In the genomic region with DNA sequence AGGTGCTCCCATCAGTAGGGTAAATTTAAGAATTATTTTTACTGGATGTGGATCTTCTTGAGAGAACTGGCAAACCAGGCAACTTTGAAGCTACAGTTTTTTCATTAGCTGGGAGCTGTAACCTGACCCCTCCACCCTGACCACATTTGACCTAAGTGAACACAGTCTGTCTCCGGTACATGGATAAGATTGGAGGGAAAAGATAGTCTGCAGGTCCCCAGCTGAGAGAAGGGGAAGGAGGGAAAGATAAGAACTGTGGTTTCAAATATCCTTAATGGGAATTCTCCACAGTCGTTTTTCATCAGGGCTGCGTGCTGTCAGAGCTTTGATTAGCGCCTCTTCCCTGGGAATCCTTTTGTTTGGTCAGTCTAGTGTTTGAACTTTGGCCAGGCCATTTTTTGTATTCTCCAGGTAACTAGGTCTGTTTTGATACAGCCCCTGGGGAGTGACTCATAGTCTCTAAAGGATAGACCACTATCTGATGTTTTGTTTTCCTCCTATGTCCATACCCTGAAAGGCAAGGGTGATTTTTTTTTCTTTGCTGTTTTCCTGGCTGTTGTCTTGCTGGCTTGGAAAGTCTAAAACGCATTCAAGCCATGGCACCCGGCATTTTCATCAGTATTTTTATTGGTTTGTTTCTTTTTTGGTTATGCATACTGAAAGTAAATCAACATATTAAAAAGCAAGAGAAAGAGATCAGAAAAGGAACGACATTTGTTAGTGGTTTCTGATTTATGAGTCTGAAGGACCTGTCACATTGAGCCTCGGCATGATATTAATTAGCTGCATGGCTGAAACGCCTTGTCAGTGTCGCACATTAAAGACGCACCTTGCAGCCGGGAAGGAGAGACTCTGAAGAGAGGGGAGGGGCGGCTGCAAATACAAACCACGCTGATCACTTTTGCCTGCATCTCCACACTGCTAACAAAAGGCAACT, we compare ENCODE assay signal across 1 cellular context.
TF ChIP-seq lines count a peak whose summit lies in the region.

No MANE protein-coding gene starts in this region.

TF ChIP-seq in HepG2, 621 proteins besides CTCF, POLR2A, EP300 and RAD21 (continued from another document and continues in another):
- no peak for TF ChIP-seq ZNF530 (CRISPR knock-in tag; IDR thresholded peaks at IDR 0.05; ENCODE audit: low read depth)
- TF ChIP-seq GABPB1 (CRISPR knock-in tag; IDR thresholded peaks at IDR 0.05), result peak; percentile 40; the same call in 1 of the 2 replicates
- peak; percentile 63; the same call in 1 of the 2 replicates for TF ChIP-seq REPIN1 (CRISPR knock-in tag; IDR thresholded peaks at IDR 0.05; ENCODE audit: borderline replicate concordance, low read depth)
- TF ChIP-seq, protein P1, sequence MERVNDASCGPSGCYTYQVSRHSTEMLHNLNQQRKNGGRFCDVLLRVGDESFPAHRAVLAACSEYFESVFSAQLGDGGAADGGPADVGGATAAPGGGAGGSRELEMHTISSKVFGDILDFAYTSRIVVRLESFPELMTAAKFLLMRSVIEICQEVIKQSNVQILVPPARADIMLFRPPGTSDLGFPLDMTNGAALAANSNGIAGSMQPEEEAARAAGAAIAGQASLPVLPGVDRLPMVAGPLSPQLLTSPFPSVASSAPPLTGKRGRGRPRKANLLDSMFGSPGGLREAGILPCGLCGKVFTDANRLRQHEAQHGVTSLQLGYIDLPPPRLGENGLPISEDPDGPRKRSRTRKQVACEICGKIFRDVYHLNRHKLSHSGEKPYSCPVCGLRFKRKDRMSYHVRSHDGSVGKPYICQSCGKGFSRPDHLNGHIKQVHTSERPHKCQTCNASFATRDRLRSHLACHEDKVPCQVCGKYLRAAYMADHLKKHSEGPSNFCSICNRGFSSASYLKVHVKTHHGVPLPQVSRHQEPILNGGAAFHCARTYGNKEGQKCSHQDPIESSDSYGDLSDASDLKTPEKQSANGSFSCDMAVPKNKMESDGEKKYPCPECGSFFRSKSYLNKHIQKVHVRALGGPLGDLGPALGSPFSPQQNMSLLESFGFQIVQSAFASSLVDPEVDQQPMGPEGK (CRISPR knock-in tag; IDR thresholded peaks at IDR 0.05), result peak; percentile 67; the same call in 1 of the 2 replicates
- TF ChIP-seq ZNF558 (CRISPR knock-in tag; IDR thresholded peaks at IDR 0.05; ENCODE audit: borderline replicate concordance), result 0 out of 2 replicates have a peak, but pooled peaks have one; percentile 47
- TF ChIP-seq, protein P2, sequence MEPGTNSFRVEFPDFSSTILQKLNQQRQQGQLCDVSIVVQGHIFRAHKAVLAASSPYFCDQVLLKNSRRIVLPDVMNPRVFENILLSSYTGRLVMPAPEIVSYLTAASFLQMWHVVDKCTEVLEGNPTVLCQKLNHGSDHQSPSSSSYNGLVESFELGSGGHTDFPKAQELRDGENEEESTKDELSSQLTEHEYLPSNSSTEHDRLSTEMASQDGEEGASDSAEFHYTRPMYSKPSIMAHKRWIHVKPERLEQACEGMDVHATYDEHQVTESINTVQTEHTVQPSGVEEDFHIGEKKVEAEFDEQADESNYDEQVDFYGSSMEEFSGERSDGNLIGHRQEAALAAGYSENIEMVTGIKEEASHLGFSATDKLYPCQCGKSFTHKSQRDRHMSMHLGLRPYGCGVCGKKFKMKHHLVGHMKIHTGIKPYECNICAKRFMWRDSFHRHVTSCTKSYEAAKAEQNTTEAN (CRISPR knock-in tag; conservative IDR thresholded peaks at IDR 0.05), result 0 out of 2 replicates have a peak, but pooled peaks have one; percentile 66
- TF ChIP-seq ZNF317 (CRISPR knock-in tag; IDR thresholded peaks at IDR 0.05), result peak; percentile 78
- TF ChIP-seq PHF21A (CRISPR knock-in tag; IDR thresholded peaks at IDR 0.05), result peak; percentile 97
- no peak for TF ChIP-seq SRSF9 (IDR thresholded peaks at IDR 0.05; ENCODE audit: borderline replicate concordance, insufficient read depth, low read depth, low read length, poor library complexity, severe bottlenecking)
- 0 out of 2 replicates have a peak, but pooled peaks have one; percentile 37 for TF ChIP-seq KDM1A (CRISPR knock-in tag; IDR thresholded peaks at IDR 0.05)
- TF ChIP-seq HOXD1 (CRISPR knock-in tag; IDR thresholded peaks at IDR 0.05), result peak; percentile 76; the same call in 1 of the 2 replicates
- no peak for TF ChIP-seq NFYB (CRISPR knock-in tag; IDR thresholded peaks at IDR 0.05)
- no peak; the same call in 1 of the 2 replicates for TF ChIP-seq ZSCAN5A (CRISPR knock-in tag; IDR thresholded peaks at IDR 0.05; ENCODE audit: borderline replicate concordance)
- peak; percentile 25; the same call in 1 of the 2 replicates for TF ChIP-seq CREB1 (IDR thresholded peaks at IDR 0.05)
- TF ChIP-seq CREB1 (CRISPR knock-in tag; IDR thresholded peaks at IDR 0.05), result peak; percentile 80
- peak; percentile 96 for TF ChIP-seq NCOA2 (CRISPR knock-in tag; IDR thresholded peaks at IDR 0.05)
- TF ChIP-seq, protein P3, sequence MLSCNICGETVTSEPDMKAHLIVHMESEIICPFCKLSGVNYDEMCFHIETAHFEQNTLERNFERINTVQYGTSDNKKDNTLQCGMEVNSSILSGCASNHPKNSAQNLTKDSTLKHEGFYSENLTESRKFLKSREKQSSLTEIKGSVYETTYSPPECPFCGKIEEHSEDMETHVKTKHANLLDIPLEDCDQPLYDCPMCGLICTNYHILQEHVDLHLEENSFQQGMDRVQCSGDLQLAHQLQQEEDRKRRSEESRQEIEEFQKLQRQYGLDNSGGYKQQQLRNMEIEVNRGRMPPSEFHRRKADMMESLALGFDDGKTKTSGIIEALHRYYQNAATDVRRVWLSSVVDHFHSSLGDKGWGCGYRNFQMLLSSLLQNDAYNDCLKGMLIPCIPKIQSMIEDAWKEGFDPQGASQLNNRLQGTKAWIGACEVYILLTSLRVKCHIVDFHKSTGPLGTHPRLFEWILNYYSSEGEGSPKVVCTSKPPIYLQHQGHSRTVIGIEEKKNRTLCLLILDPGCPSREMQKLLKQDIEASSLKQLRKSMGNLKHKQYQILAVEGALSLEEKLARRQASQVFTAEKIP (CRISPR knock-in tag; IDR thresholded peaks at IDR 0.05; ENCODE audit: borderline replicate concordance), result no peak
- peak; percentile 100 for TF ChIP-seq HOXA5 (CRISPR knock-in tag; IDR thresholded peaks at IDR 0.05)
- TF ChIP-seq ZNF782 (CRISPR knock-in tag; IDR thresholded peaks at IDR 0.05; ENCODE audit: borderline replicate concordance), result no peak
- peak; percentile 83; the same call in 1 of the 2 replicates for TF ChIP-seq MBD4 (IDR thresholded peaks at IDR 0.05; ENCODE audit: borderline replicate concordance, low read length)
- peak; percentile 89 for TF ChIP-seq ATF2 (CRISPR knock-in tag; IDR thresholded peaks at IDR 0.05)
- no peak for TF ChIP-seq SRY (CRISPR knock-in tag; IDR thresholded peaks at IDR 0.05)
- TF ChIP-seq SPEN (CRISPR knock-in tag; IDR thresholded peaks at IDR 0.05; ENCODE audit: low read depth), result peak; percentile 55; the same call in 1 of the 2 replicates
- peak; percentile 57; the same call in 1 of the 2 replicates for TF ChIP-seq KMT2A (CRISPR knock-in tag; IDR thresholded peaks at IDR 0.05)
- TF ChIP-seq, protein P4, sequence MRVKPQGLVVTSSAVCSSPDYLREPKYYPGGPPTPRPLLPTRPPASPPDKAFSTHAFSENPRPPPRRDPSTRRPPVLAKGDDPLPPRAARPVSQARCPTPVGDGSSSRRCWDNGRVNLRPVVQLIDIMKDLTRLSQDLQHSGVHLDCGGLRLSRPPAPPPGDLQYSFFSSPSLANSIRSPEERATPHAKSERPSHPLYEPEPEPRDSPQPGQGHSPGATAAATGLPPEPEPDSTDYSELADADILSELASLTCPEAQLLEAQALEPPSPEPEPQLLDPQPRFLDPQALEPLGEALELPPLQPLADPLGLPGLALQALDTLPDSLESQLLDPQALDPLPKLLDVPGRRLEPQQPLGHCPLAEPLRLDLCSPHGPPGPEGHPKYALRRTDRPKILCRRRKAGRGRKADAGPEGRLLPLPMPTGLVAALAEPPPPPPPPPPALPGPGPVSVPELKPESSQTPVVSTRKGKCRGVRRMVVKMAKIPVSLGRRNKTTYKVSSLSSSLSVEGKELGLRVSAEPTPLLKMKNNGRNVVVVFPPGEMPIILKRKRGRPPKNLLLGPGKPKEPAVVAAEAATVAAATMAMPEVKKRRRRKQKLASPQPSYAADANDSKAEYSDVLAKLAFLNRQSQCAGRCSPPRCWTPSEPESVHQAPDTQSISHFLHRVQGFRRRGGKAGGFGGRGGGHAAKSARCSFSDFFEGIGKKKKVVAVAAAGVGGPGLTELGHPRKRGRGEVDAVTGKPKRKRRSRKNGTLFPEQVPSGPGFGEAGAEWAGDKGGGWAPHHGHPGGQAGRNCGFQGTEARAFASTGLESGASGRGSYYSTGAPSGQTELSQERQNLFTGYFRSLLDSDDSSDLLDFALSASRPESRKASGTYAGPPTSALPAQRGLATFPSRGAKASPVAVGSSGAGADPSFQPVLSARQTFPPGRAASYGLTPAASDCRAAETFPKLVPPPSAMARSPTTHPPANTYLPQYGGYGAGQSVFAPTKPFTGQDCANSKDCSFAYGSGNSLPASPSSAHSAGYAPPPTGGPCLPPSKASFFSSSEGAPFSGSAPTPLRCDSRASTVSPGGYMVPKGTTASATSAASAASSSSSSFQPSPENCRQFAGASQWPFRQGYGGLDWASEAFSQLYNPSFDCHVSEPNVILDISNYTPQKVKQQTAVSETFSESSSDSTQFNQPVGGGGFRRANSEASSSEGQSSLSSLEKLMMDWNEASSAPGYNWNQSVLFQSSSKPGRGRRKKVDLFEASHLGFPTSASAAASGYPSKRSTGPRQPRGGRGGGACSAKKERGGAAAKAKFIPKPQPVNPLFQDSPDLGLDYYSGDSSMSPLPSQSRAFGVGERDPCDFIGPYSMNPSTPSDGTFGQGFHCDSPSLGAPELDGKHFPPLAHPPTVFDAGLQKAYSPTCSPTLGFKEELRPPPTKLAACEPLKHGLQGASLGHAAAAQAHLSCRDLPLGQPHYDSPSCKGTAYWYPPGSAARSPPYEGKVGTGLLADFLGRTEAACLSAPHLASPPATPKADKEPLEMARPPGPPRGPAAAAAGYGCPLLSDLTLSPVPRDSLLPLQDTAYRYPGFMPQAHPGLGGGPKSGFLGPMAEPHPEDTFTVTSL (CRISPR knock-in tag; IDR thresholded peaks at IDR 0.05; ENCODE audit: borderline replicate concordance), result peak; percentile 92; the same call in 1 of the 2 replicates
- TF ChIP-seq, protein P5, sequence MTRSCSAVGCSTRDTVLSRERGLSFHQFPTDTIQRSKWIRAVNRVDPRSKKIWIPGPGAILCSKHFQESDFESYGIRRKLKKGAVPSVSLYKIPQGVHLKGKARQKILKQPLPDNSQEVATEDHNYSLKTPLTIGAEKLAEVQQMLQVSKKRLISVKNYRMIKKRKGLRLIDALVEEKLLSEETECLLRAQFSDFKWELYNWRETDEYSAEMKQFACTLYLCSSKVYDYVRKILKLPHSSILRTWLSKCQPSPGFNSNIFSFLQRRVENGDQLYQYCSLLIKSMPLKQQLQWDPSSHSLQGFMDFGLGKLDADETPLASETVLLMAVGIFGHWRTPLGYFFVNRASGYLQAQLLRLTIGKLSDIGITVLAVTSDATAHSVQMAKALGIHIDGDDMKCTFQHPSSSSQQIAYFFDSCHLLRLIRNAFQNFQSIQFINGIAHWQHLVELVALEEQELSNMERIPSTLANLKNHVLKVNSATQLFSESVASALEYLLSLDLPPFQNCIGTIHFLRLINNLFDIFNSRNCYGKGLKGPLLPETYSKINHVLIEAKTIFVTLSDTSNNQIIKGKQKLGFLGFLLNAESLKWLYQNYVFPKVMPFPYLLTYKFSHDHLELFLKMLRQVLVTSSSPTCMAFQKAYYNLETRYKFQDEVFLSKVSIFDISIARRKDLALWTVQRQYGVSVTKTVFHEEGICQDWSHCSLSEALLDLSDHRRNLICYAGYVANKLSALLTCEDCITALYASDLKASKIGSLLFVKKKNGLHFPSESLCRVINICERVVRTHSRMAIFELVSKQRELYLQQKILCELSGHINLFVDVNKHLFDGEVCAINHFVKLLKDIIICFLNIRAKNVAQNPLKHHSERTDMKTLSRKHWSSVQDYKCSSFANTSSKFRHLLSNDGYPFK (CRISPR knock-in tag; IDR thresholded peaks at IDR 0.05; ENCODE audit: borderline replicate concordance), result no peak
- TF ChIP-seq MIER2 (CRISPR knock-in tag; IDR thresholded peaks at IDR 0.05), result peak; percentile 48; the same call in 1 of the 2 replicates
- peak; percentile 29; the same call in 1 of the 2 replicates for TF ChIP-seq SMC3 (IDR thresholded peaks at IDR 0.05; ENCODE audit: low read length)
- TF ChIP-seq MED8 (CRISPR knock-in tag; IDR thresholded peaks at IDR 0.05; ENCODE audit: insufficient replicate concordance), result peak; percentile 97
- TF ChIP-seq ELF1 (CRISPR knock-in tag; IDR thresholded peaks at IDR 0.05), result peak; percentile 17; the same call in 1 of the 2 replicates
- TF ChIP-seq, protein P6, sequence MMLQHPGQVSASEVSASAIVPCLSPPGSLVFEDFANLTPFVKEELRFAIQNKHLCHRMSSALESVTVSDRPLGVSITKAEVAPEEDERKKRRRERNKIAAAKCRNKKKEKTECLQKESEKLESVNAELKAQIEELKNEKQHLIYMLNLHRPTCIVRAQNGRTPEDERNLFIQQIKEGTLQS (CRISPR knock-in tag; IDR thresholded peaks at IDR 0.05), result peak; percentile 89
- TF ChIP-seq HNRNPL (IDR thresholded peaks at IDR 0.05; ENCODE audit: low read depth, low read length), result no peak
- TF ChIP-seq IKZF4 (CRISPR knock-in tag; IDR thresholded peaks at IDR 0.05; ENCODE audit: borderline replicate concordance, low read depth, not compliant biosample characterization), result peak; percentile 47
- peak; percentile 95 for TF ChIP-seq HDAC2 (CRISPR knock-in tag; IDR thresholded peaks at IDR 0.05)
- peak; percentile 47 for TF ChIP-seq RBFOX2 (IDR thresholded peaks at IDR 0.05; ENCODE audit: low read depth, low read length)
